11 cellular contexts compared by ENCODE assay signal in genomic region chr20:50804453-50805348, GRCh38. TPM values are rescaled to one million over a fixed set of nuclear protein-coding genes. Genes with fewer than 3 reads are reported as not detected.
DNase-seq lines count a peak whose midpoint lies in the region; ATAC-seq lines count a peak whose summit lies in the region.
"Had no signal": no experiment of that assay in that cellular context is flagged by ENCODE, and none has a peak within 500 bp of the region (broad histone marks: within the 10 kb centered on the region; RNA-seq: fewer than 3 reads in every experiment).

No MANE protein-coding gene starts in this region.

- peaks cover 17% of the 10 kb centered on the region for H3K4me1 ChIP-seq in CD8-positive, alpha-beta memory T cell (ENCODE audit: insufficient read depth, low read length)
- H3K4me1 ChIP-seq in aorta (ENCODE audit: control insufficient read depth in 1 of 2, insufficient read depth in 2 of 2, low read length in 2 of 2) = no peaks in the 10 kb centered on the region

- peak overlapping the region; percentile 10 for H3K27ac ChIP-seq in CD8-positive, alpha-beta memory T cell (ENCODE audit: low read depth, low read length)
- H3K27ac ChIP-seq in aorta (ENCODE audit: low read depth in 1 of 2, low read length in 2 of 2) = no peak overlapping the region

- peak overlapping the region; percentile 78 to 98 (median 94) for H3K27ac Mint-ChIP-seq in CD8-positive, alpha-beta memory T cell
- peak overlapping the region; percentile 87 to 95 for H3K27ac Mint-ChIP-seq in T-cell
- peak overlapping the region; percentile 83 to 88 for H3K27ac Mint-ChIP-seq in effector memory CD8-positive, alpha-beta T cell

- H3K27me3 ChIP-seq in CD8-positive, alpha-beta memory T cell (ENCODE audit: insufficient read depth, low read length, poor library complexity, severe bottlenecking) = no peaks in the 10 kb centered on the region
- no peaks in the 10 kb centered on the region for H3K27me3 ChIP-seq in aorta (ENCODE audit: control insufficient read depth in 1 of 2, insufficient read depth in 2 of 2, low read length in 1 of 2)

- no peaks in the 10 kb centered on the region for H3K27me3 Mint-ChIP-seq in CD8-positive, alpha-beta memory T cell
- H3K27me3 Mint-ChIP-seq in T-cell = no peaks in the 10 kb centered on the region
- H3K27me3 Mint-ChIP-seq in effector memory CD8-positive, alpha-beta T cell = no peaks in the 10 kb centered on the region

- peak overlapping the region; percentile 10 to 81 (median 75) for H3K4me3 Mint-ChIP-seq in CD8-positive, alpha-beta memory T cell
- H3K4me3 Mint-ChIP-seq in T-cell = peak overlapping the region; percentile 4 to 64 (median 52)
- peak overlapping the region; percentile 39 to 72 for H3K4me3 Mint-ChIP-seq in effector memory CD8-positive, alpha-beta T cell

- intact Hi-C loops in aorta (cut with DNase I) = no loop called here

- H3K36me3 ChIP-seq in CD8-positive, alpha-beta memory T cell (ENCODE audit: insufficient read depth, low read length) = no peaks in the 10 kb centered on the region
- no peaks in the 10 kb centered on the region for H3K36me3 ChIP-seq in aorta (ENCODE audit: control insufficient read depth in 1 of 2, insufficient read depth in 2 of 2, low read length in 1 of 2)

- H3K9me3 ChIP-seq in CD8-positive, alpha-beta memory T cell (ENCODE audit: low read length) = no peaks in the 10 kb centered on the region
- no peaks in the 10 kb centered on the region for H3K9me3 ChIP-seq in aorta (ENCODE audit: control insufficient read depth, low read length)

- no peaks in the 10 kb centered on the region for H3K9me3 Mint-ChIP-seq in CD8-positive, alpha-beta memory T cell
- H3K9me3 Mint-ChIP-seq in T-cell = no peaks in the 10 kb centered on the region
- no peaks in the 10 kb centered on the region for H3K9me3 Mint-ChIP-seq in effector memory CD8-positive, alpha-beta T cell

- ATAC-seq in GM19452 (IDR thresholded peaks at IDR 0.05; ENCODE audit: unreplicated experiment) = peak; percentile 41
- peak; percentile 85 to 97 (median 94) for ATAC-seq in T-cell (replicated peaks in 1 of 4)
- ATAC-seq in effector memory CD8-positive, alpha-beta T cell (replicated peaks) = peak; percentile 94
- no peak for ATAC-seq in aorta (ENCODE audit: low FRiP score)
- ATAC-seq in HG02623 (IDR thresholded peaks at IDR 0.05; ENCODE audit: unreplicated experiment) = no peak

- peak overlapping the region; percentile 35 for H3K4me3 ChIP-seq in CD8-positive, alpha-beta memory T cell (ENCODE audit: low read length)
- H3K4me3 ChIP-seq in aorta (ENCODE audit: low read length in 2 of 2) = no peak overlapping the region

- POLR2A ChIA-PET in CD8-positive, alpha-beta memory T cell (lab: Charles Lee) = no interaction called here
- POLR2A ChIA-PET in T-cell (lab: Charles Lee) = no interaction called here

- 35 to 54% methylated on average over 11 of the region's 11 CpGs for WGBS in aorta, 2 donors

- CTCF ChIA-PET in CD8-positive, alpha-beta memory T cell (lab: Charles Lee) = interaction anchor here (0.9 to 2.6 kb wide), 5 partner anchors 10 to 14 kb away, joined by 3 to 12 read pairs (median 6); partner anchors contain the start of gene BCAS4
- CTCF ChIA-PET in T-cell (lab: Charles Lee) = interaction anchor here in 1 of 2 donors (0.6 kb wide), 1 partner anchor 7 kb away, joined by 3 read pairs; no protein-coding TSS in a partner anchor

- peak; percentile 4 to 68 (median 37) for DNase-seq in CD8-positive, alpha-beta memory T cell
- peak in 20 of 34 experiments; percentile 5 to 47 (median 25) for DNase-seq in T-cell
- peak; percentile 8 to 29 (median 14) for DNase-seq in effector memory CD8-positive, alpha-beta T cell
- DNase-seq in NCI-H345 (lab: John Stamatoyannopoulos, UW) = no peak
- no peak for DNase-seq in aorta
- no peak for DNase-seq in SW480 (ENCODE audit: low spot score)
- DNase-seq: GOT3, NCI-H2227 treated with DMSO at 0.1 percent for 48 hours, SIG-M5 had no signal

- H3K36me3 Mint-ChIP-seq in CD8-positive, alpha-beta memory T cell = peaks cover 0 to 9% (median 0%) of the 10 kb centered on the region in 3 donors
- H3K36me3 Mint-ChIP-seq in T-cell = peaks cover 8% of the 10 kb centered on the region
- H3K36me3 Mint-ChIP-seq in effector memory CD8-positive, alpha-beta T cell (ENCODE audit: insufficient read depth) = no peaks in the 10 kb centered on the region

- peaks cover 23 to 57% (median 27%) of the 10 kb centered on the region in 3 donors for H3K4me1 Mint-ChIP-seq in CD8-positive, alpha-beta memory T cell
- peaks cover 23 to 41% (median 40%) of the 10 kb centered on the region in 3 donors for H3K4me1 Mint-ChIP-seq in T-cell
- peaks cover 24% of the 10 kb centered on the region in 2 donors for H3K4me1 Mint-ChIP-seq in effector memory CD8-positive, alpha-beta T cell (ENCODE audit: low read depth in 2 of 2)

RNA-seq across cellular contexts. Expression of gene BCAS4, which starts 9.8 kb away (rescaled TPM):
- 10 to 100 TPM; 23.3 to 25.0 TPM for total RNA-seq in CD8-positive, alpha-beta memory T cell
- polyA plus RNA-seq in CD8-positive, alpha-beta memory T cell = 29.3 TPM
- total RNA-seq in T-cell (10 to 100 TPM; 26.3 to 49.8 (median 31.3) TPM), aorta (1 to 10 TPM; 4.9 to 5.4 TPM)
- polyA plus RNA-seq in aorta = 1 to 10 TPM; 9.5 to 9.7 TPM

Comparison
In these comparisons a context has a peak if more than half of its experiments do, and no peak if none do; other contexts are left out.
1. DNase-seq: peak in CD8-positive, alpha-beta memory T cell (5 of 5), T-cell (20 of 34) and effector memory CD8-positive, alpha-beta T cell (3 of 3); none in NCI-H345 (single experiment), aorta (0 of 2) and SW480 (single experiment).
2. ATAC-seq: peak in GM19452 (single experiment), T-cell (4 of 4) and effector memory CD8-positive, alpha-beta T cell (single experiment); none in aorta (single experiment) and HG02623 (single experiment).
3. Peak in every context shown above with its lines, with median percentiles within 50 percentile points of each other: H3K27ac Mint-ChIP-seq and H3K4me3 Mint-ChIP-seq.